Comparison of ENCODE assay signal across 1 cellular context in genomic region chr10:86775056-86775858, GRCh38.
A peak's percentile ranks its signal among the peaks of the same experiment; 100 is the strongest.
TF ChIP-seq lines count a peak whose summit lies in the region.

No MANE protein-coding gene starts in this region.

TF ChIP-seq in HepG2, 621 proteins besides CTCF, POLR2A, EP300 and RAD21 (continued from another document and continues in another):
- TF ChIP-seq ZXDC (CRISPR knock-in tag; IDR thresholded peaks at IDR 0.05) (no peak), HOXD1 (CRISPR knock-in tag; IDR thresholded peaks at IDR 0.05) (peak; percentile 44; the same call in 1 of the 2 replicates), TSC22D2 (CRISPR knock-in tag; IDR thresholded peaks at IDR 0.05; ENCODE audit: borderline replicate concordance) (no peak), GFI1 (CRISPR knock-in tag; IDR thresholded peaks at IDR 0.05; ENCODE audit: borderline replicate concordance) (0 out of 2 replicates have a peak, but pooled peaks have one; percentile 46), STAT5B (CRISPR knock-in tag; IDR thresholded peaks at IDR 0.05) (0 out of 2 replicates have a peak, but pooled peaks have one; percentile 59), ZNF556 (CRISPR knock-in tag; IDR thresholded peaks at IDR 0.05; ENCODE audit: borderline replicate concordance) (peak; percentile 71; the same call in 1 of the 2 replicates), ZNF326 (CRISPR knock-in tag; IDR thresholded peaks at IDR 0.05; ENCODE audit: borderline replicate concordance) (no peak), EED (CRISPR knock-in tag; IDR thresholded peaks at IDR 0.05) (no peak), ZBTB2 (CRISPR knock-in tag; IDR thresholded peaks at IDR 0.05; ENCODE audit: low read depth) (no peak), SRF (IDR thresholded peaks at IDR 0.05; ENCODE audit: low read depth, low read length) (no peak), CBX1 (IDR thresholded peaks at IDR 0.05; ENCODE audit: low read depth) (no peak), TBX3 (IDR thresholded peaks at IDR 0.05; ENCODE audit: borderline replicate concordance) (peak; percentile 85), E2F1 (CRISPR knock-in tag; IDR thresholded peaks at IDR 0.05) (no peak), HDAC1 (CRISPR knock-in tag; IDR thresholded peaks at IDR 0.05) (peak; percentile 94), FOSL1 (CRISPR knock-in tag; IDR thresholded peaks at IDR 0.05; ENCODE audit: borderline replicate concordance) (no peak), ZFP36L1 (CRISPR knock-in tag; IDR thresholded peaks at IDR 0.05) (no peak), NCOA2 (CRISPR knock-in tag; IDR thresholded peaks at IDR 0.05) (peak; percentile 71), SIN3A (IDR thresholded peaks at IDR 0.05; ENCODE audit: borderline replicate concordance, low read depth, low read length) (peak; percentile 89; the same call in 1 of the 2 replicates), MAFG (CRISPR knock-in tag; IDR thresholded peaks at IDR 0.05) (no peak), IRX3 (CRISPR knock-in tag; IDR thresholded peaks at IDR 0.05; ENCODE audit: borderline replicate concordance, low read depth) (no peak), ZNF710 (CRISPR knock-in tag; IDR thresholded peaks at IDR 0.05; ENCODE audit: borderline replicate concordance) (peak; percentile 81; the same call in 1 of the 2 replicates), SMYD3 (CRISPR knock-in tag; IDR thresholded peaks at IDR 0.05) (no peak), ZNF124 (CRISPR knock-in tag; IDR thresholded peaks at IDR 0.05) (no peak), ZSCAN20 (CRISPR knock-in tag; IDR thresholded peaks at IDR 0.05; ENCODE audit: borderline replicate concordance) (no peak), ZC3H13 (CRISPR knock-in tag; IDR thresholded peaks at IDR 0.05) (no peak), ADNP (CRISPR knock-in tag; IDR thresholded peaks at IDR 0.05) (no peak), ZNF75D (CRISPR knock-in tag; IDR thresholded peaks at IDR 0.05; ENCODE audit: borderline replicate concordance) (no peak), ZKSCAN8 (CRISPR knock-in tag; IDR thresholded peaks at IDR 0.05; ENCODE audit: borderline replicate concordance) (0 out of 2 replicates have a peak, but pooled peaks have one; percentile 47), ZNF263 (CRISPR knock-in tag; IDR thresholded peaks at IDR 0.05) (no peak), ZNF530 (CRISPR knock-in tag; IDR thresholded peaks at IDR 0.05; ENCODE audit: low read depth) (no peak), ZNF724P (CRISPR knock-in tag; IDR thresholded peaks at IDR 0.05; ENCODE audit: borderline replicate concordance) (no peak), IRF1 (CRISPR knock-in tag; IDR thresholded peaks at IDR 0.05; ENCODE audit: low read depth) (no peak), BRF2 (CRISPR knock-in tag; IDR thresholded peaks at IDR 0.05) (no peak), NR2C2 (CRISPR knock-in tag; IDR thresholded peaks at IDR 0.05; ENCODE audit: borderline replicate concordance) (peak; percentile 19; the same call in 1 of the 2 replicates), SIX1 (CRISPR knock-in tag; IDR thresholded peaks at IDR 0.05; ENCODE audit: borderline replicate concordance) (peak; percentile 59; the same call in 1 of the 2 replicates)
- TF ChIP-seq, protein P1, sequence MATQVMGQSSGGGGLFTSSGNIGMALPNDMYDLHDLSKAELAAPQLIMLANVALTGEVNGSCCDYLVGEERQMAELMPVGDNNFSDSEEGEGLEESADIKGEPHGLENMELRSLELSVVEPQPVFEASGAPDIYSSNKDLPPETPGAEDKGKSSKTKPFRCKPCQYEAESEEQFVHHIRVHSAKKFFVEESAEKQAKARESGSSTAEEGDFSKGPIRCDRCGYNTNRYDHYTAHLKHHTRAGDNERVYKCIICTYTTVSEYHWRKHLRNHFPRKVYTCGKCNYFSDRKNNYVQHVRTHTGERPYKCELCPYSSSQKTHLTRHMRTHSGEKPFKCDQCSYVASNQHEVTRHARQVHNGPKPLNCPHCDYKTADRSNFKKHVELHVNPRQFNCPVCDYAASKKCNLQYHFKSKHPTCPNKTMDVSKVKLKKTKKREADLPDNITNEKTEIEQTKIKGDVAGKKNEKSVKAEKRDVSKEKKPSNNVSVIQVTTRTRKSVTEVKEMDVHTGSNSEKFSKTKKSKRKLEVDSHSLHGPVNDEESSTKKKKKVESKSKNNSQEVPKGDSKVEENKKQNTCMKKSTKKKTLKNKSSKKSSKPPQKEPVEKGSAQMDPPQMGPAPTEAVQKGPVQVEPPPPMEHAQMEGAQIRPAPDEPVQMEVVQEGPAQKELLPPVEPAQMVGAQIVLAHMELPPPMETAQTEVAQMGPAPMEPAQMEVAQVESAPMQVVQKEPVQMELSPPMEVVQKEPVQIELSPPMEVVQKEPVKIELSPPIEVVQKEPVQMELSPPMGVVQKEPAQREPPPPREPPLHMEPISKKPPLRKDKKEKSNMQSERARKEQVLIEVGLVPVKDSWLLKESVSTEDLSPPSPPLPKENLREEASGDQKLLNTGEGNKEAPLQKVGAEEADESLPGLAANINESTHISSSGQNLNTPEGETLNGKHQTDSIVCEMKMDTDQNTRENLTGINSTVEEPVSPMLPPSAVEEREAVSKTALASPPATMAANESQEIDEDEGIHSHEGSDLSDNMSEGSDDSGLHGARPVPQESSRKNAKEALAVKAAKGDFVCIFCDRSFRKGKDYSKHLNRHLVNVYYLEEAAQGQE (IDR thresholded peaks at IDR 0.05; ENCODE audit: borderline replicate concordance in 1 of 2, low read depth in 1 of 2, low read length in 2 of 2): peak in 1 of 2 experiments; percentile 38; a peak in 1 of 4 replicates
- TF ChIP-seq, protein P2, sequence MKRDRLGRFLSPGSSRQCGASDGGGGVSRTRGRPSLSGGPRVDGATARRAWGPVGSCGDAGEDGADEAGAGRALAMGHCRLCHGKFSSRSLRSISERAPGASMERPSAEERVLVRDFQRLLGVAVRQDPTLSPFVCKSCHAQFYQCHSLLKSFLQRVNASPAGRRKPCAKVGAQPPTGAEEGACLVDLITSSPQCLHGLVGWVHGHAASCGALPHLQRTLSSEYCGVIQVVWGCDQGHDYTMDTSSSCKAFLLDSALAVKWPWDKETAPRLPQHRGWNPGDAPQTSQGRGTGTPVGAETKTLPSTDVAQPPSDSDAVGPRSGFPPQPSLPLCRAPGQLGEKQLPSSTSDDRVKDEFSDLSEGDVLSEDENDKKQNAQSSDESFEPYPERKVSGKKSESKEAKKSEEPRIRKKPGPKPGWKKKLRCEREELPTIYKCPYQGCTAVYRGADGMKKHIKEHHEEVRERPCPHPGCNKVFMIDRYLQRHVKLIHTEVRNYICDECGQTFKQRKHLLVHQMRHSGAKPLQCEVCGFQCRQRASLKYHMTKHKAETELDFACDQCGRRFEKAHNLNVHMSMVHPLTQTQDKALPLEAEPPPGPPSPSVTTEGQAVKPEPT (CRISPR knock-in tag; IDR thresholded peaks at IDR 0.05; ENCODE audit: low read depth): no peak
- TF ChIP-seq, protein P3, sequence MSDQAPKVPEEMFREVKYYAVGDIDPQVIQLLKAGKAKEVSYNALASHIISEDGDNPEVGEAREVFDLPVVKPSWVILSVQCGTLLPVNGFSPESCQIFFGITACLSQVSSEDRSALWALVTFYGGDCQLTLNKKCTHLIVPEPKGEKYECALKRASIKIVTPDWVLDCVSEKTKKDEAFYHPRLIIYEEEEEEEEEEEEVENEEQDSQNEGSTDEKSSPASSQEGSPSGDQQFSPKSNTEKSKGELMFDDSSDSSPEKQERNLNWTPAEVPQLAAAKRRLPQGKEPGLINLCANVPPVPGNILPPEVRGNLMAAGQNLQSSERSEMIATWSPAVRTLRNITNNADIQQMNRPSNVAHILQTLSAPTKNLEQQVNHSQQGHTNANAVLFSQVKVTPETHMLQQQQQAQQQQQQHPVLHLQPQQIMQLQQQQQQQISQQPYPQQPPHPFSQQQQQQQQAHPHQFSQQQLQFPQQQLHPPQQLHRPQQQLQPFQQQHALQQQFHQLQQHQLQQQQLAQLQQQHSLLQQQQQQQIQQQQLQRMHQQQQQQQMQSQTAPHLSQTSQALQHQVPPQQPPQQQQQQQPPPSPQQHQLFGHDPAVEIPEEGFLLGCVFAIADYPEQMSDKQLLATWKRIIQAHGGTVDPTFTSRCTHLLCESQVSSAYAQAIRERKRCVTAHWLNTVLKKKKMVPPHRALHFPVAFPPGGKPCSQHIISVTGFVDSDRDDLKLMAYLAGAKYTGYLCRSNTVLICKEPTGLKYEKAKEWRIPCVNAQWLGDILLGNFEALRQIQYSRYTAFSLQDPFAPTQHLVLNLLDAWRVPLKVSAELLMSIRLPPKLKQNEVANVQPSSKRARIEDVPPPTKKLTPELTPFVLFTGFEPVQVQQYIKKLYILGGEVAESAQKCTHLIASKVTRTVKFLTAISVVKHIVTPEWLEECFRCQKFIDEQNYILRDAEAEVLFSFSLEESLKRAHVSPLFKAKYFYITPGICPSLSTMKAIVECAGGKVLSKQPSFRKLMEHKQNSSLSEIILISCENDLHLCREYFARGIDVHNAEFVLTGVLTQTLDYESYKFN (CRISPR knock-in tag; conservative IDR thresholded peaks at IDR 0.05): peak; percentile 94
- TF ChIP-seq, protein P4, sequence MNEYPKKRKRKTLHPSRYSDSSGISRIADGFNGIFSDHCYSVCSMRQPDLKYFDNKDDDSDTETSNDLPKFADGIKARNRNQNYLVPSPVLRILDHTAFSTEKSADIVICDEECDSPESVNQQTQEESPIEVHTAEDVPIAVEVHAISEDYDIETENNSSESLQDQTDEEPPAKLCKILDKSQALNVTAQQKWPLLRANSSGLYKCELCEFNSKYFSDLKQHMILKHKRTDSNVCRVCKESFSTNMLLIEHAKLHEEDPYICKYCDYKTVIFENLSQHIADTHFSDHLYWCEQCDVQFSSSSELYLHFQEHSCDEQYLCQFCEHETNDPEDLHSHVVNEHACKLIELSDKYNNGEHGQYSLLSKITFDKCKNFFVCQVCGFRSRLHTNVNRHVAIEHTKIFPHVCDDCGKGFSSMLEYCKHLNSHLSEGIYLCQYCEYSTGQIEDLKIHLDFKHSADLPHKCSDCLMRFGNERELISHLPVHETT (CRISPR knock-in tag; conservative IDR thresholded peaks at IDR 0.05): no peak
- TF ChIP-seq, protein P5, sequence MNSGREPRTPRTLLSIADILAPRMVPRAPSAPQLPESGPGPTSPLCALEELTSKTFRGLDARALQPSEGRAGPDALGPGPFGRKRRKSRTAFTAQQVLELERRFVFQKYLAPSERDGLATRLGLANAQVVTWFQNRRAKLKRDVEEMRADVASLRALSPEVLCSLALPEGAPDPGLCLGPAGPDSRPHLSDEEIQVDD (CRISPR knock-in tag; IDR thresholded peaks at IDR 0.05; ENCODE audit: borderline replicate concordance): no peak
